In the genomic region with DNA sequence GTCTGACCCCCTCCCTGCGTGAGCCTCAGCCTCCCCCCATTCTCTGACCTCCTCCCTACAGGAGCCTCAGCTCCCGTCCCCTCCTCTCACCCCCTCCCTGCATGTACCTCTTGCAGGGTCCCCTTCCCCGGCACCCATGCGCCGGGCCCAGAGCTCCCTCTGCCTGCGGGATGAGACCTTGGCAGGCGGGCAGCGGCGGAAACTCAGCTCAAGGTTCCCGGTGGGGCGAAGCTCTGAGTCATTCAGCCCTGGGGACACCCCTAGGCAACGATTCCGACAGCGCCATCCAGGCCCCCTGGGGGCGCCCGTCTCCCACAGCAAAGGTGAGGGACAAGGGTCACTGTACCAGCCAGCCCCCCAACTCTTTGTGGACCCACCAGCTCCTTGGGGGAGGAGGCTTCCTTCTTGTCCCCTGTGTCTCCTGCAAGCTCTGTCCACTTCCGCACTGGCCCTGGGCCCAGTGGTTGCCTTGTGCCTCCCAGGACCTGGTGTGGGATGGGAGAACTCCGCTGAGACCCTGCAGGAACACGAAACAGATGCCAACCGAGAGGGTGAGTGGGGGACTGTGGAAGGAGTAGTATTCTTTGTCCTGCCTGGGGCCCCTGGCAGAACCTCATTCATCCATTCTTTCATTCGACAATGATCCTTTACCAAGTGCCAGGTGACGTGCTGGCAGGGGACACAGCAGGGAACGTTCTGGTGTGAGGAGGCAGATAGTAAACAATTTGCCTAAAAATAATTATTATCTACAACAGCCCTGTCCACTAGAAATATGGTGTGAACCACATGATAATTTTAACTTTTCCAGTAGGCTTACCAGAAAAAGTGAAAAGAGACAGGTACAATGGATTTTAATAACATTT, we compare ENCODE assay signal across 8 cellular contexts. TPM values are rescaled to one million over a fixed set of nuclear protein-coding genes. Genes with fewer than 3 reads are reported as not detected.
DNase-seq lines count a peak whose midpoint lies in the region; ATAC-seq and TF ChIP-seq lines count a peak whose summit lies in the region.

No MANE protein-coding gene starts in this region.

- H3K36me3 Mint-ChIP-seq in activated CD4-positive, alpha-beta T cell treated with anti-CD3 and anti-CD28 coated beads, Interleukin-2, amount 10 ng/mL, durations not matched to agents 24 days and 14 days (ENCODE audit: low read depth): peaks cover 22% of the 10 kb centered on the region
- peaks cover 0 to 7% (median 0%) of the 10 kb centered on the region in 3 donors for H3K36me3 Mint-ChIP-seq in naive thymus-derived CD8-positive, alpha-beta T cell

- peak; percentile 41 to 59 for ATAC-seq in naive thymus-derived CD8-positive, alpha-beta T cell
- ATAC-seq in aorta (ENCODE audit: low FRiP score): peak; percentile 70
- no peak for ATAC-seq in GM18511 (IDR thresholded peaks at IDR 0.05; ENCODE audit: unreplicated experiment)

- peaks cover under 1% of the 10 kb centered on the region for H3K36me3 ChIP-seq in A673 (ENCODE audit: insufficient read depth, low read length, poor library complexity, severe bottlenecking)
- no peaks in the 10 kb centered on the region for H3K36me3 ChIP-seq in aorta (ENCODE audit: control insufficient read depth in 1 of 2, insufficient read depth in 2 of 2, low read length in 1 of 2)

- H3K4me3 Mint-ChIP-seq in activated CD4-positive, alpha-beta T cell treated with anti-CD3 and anti-CD28 coated beads, Interleukin-2, amount 10 ng/mL, durations not matched to agents 24 days and 14 days: no peak overlapping the region
- H3K4me3 Mint-ChIP-seq in naive thymus-derived CD8-positive, alpha-beta T cell: no peak overlapping the region

- no peaks in the 10 kb centered on the region for H3K9me3 ChIP-seq in A673 (ENCODE audit: low read depth, low read length, poor library complexity, severe bottlenecking)
- no peaks in the 10 kb centered on the region for H3K9me3 ChIP-seq in aorta (ENCODE audit: control insufficient read depth, low read length)

- 5% methylated on average over 22 to 23 of the region's 23 CpGs for WGBS in aorta, 2 donors

- H3K27me3 Mint-ChIP-seq in activated CD4-positive, alpha-beta T cell treated with anti-CD3 and anti-CD28 coated beads, Interleukin-2, amount 10 ng/mL, durations not matched to agents 24 days and 14 days: no peaks in the 10 kb centered on the region
- no peaks in the 10 kb centered on the region for H3K27me3 Mint-ChIP-seq in naive thymus-derived CD8-positive, alpha-beta T cell

- BruUV-seq in A673 (replicated peaks; lab: Mats Ljungman, UMichigan): no TSS peak

- H3K4me1 Mint-ChIP-seq in activated CD4-positive, alpha-beta T cell treated with anti-CD3 and anti-CD28 coated beads, Interleukin-2, amount 10 ng/mL, durations not matched to agents 24 days and 14 days: peaks cover 18% of the 10 kb centered on the region
- peaks cover 9 to 33% (median 26%) of the 10 kb centered on the region in 4 donors for H3K4me1 Mint-ChIP-seq in naive thymus-derived CD8-positive, alpha-beta T cell

- H3K27ac ChIP-seq in A673 (ENCODE audit: low read depth, low read length, poor library complexity, severe bottlenecking) (no peak overlapping the region), aorta (ENCODE audit: low read depth in 1 of 2, low read length in 2 of 2) (no peak overlapping the region)

- H3K9me3 Mint-ChIP-seq in activated CD4-positive, alpha-beta T cell treated with anti-CD3 and anti-CD28 coated beads, Interleukin-2, amount 10 ng/mL, durations not matched to agents 24 days and 14 days: no peaks in the 10 kb centered on the region
- no peaks in the 10 kb centered on the region for H3K9me3 Mint-ChIP-seq in naive thymus-derived CD8-positive, alpha-beta T cell

- H3K4me3 ChIP-seq in A673 (ENCODE audit: low read depth, low read length, poor library complexity, severe bottlenecking) (no peak overlapping the region), aorta (ENCODE audit: low read length in 2 of 2) (peak overlapping the region in 1 of 2 donors; percentile 7)

- H3K27ac Mint-ChIP-seq in activated CD4-positive, alpha-beta T cell treated with anti-CD3 and anti-CD28 coated beads, Interleukin-2, amount 10 ng/mL, durations not matched to agents 24 days and 14 days: peak overlapping the region; percentile 34
- peak overlapping the region in 1 of 10 donors; percentile 65 for H3K27ac Mint-ChIP-seq in naive thymus-derived CD8-positive, alpha-beta T cell

- H3K4me1 ChIP-seq in A673 (ENCODE audit: insufficient read depth, low read length, poor library complexity, severe bottlenecking) (peaks cover 29% of the 10 kb centered on the region), aorta (ENCODE audit: control insufficient read depth in 1 of 2, insufficient read depth in 2 of 2, low read length in 2 of 2) (no peaks in the 10 kb centered on the region)

- TF ChIP-seq CTCF in A673 (conservative IDR thresholded peaks at IDR 0.05; ENCODE audit: low read depth, low read length): peak; percentile 99
- TF ChIP-seq CTCF in GM10266 (IDR thresholded peaks at IDR 0.05; ENCODE audit: control insufficient read depth, insufficient read depth, low read depth, missing control alignments): peak; percentile 82

- DNase-seq in A673 (ENCODE audit: low spot score) (peak; percentile 93), GM10266 (ENCODE audit: extremely low spot score) (peak; percentile 88), NCI-H2081 (lab: John Stamatoyannopoulos, UW) (peak; percentile 88 to 89), fibroblast of peridontal ligament (ENCODE audit: extremely low read depth) (peak; percentile 72), aorta (peak; percentile 89 to 94)
- peak; percentile 75 for DNase-seq in activated CD4-positive, alpha-beta T cell treated with anti-CD3 and anti-CD28 coated beads, Interleukin-2, amount 10 ng/mL, durations not matched to agents 24 days and 14 days
- DNase-seq in naive thymus-derived CD8-positive, alpha-beta T cell: peak in 9 of 10 donors; percentile 29 to 78 (median 46)

- intact Hi-C loops in A673 (cut with micrococcal nuclease; ENCODE audit: unreplicated experiment): loop anchor here (2.0 kb wide), 1 partner anchor 151 kb away; no protein-coding TSS in a partner anchor
- intact Hi-C loops in activated CD4-positive, alpha-beta T cell treated with anti-CD3 and anti-CD28 coated beads, Interleukin-2, amount 10 ng/mL, durations not matched to agents 24 days and 14 days (cut with micrococcal nuclease): no loop called here
- intact Hi-C loops in aorta (cut with DNase I): loop anchor here (1.0 to 5.0 kb wide), 2 partner anchors 37 to 38 kb away; a partner anchor contains a TSS

- POLR2A ChIA-PET in A673 (lab: Charles Lee; ENCODE audit: low non-redundant PET): interaction anchor here (0.5 to 0.6 kb wide), 2 partner anchors 50 to 1347 kb away, joined by 7 to 14 read pairs; no protein-coding TSS in a partner anchor
- POLR2A ChIA-PET in naive thymus-derived CD8-positive, alpha-beta T cell (lab: Charles Lee): interaction anchor here (0.6 to 1.8 kb wide), 5 partner anchors 15 to 51 kb away, joined by 3 to 14 read pairs (median 4); a partner anchor contains a TSS

- H3K27me3 ChIP-seq in A673 (replicated peaks; ENCODE audit: insufficient read depth, low read depth, low read length, poor library complexity): no peaks in the 10 kb centered on the region
- H3K27me3 ChIP-seq in aorta (ENCODE audit: control insufficient read depth in 1 of 2, insufficient read depth in 2 of 2, low read length in 1 of 2): no peaks in the 10 kb centered on the region

- CTCF ChIA-PET in A673 (lab: Charles Lee): interaction anchor here (0.5 to 2.7 kb wide), 27 partner anchors 10 to 397 kb away, joined by 3 to 29 read pairs (median 4); a partner anchor contains a TSS

RNA-seq across cellular contexts. Expression of a gene that starts 3.7 kb away (rescaled TPM):
- 22.9 and 24.5 TPM in 2 replicates for total RNA-seq in A673 (2021)
- 46.3 and 48.6 TPM in 2 replicates for total RNA-seq in activated CD4-positive, alpha-beta T cell treated with anti-CD3 and anti-CD28 coated beads, Interleukin-2, amount 10 ng/mL, durations not matched to agents 24 days and 14 days
- 10 to 100 TPM; 21.0 to 23.3 TPM for total RNA-seq in naive thymus-derived CD8-positive, alpha-beta T cell
- polyA plus RNA-seq in naive thymus-derived CD8-positive, alpha-beta T cell: 1 to 10 TPM; 4.3 to 5.1 (median 5.1) TPM
- total RNA-seq in aorta: 10 to 100 TPM; 25.8 to 31.8 TPM
- 10 to 100 TPM; 14.1 to 27.2 TPM for polyA plus RNA-seq in aorta

RNA-seq across cellular contexts. Expression of a gene that starts 15.3 kb away (rescaled TPM):
- total RNA-seq in A673 (2021): 0.47 and 0.76 TPM in 2 replicates
- 116 and 119 TPM in 2 replicates for total RNA-seq in activated CD4-positive, alpha-beta T cell treated with anti-CD3 and anti-CD28 coated beads, Interleukin-2, amount 10 ng/mL, durations not matched to agents 24 days and 14 days
- total RNA-seq in naive thymus-derived CD8-positive, alpha-beta T cell: 100 to 1,000 TPM; 112 to 119 TPM
- 10 to 100 TPM; 10.4 to 37.0 (median 19.2) TPM for polyA plus RNA-seq in naive thymus-derived CD8-positive, alpha-beta T cell
- 10 to 100 TPM in 1 of 2 donors, 1 to 10 TPM in 1; 7.4 to 19.0 TPM for total RNA-seq in aorta
- polyA plus RNA-seq in aorta: 10 to 100 TPM; 13.4 to 28.5 TPM

RNA-seq across cellular contexts. Expression of a gene that starts 37.4 kb away (rescaled TPM):
- total RNA-seq in A673 (2021): 206 and 221 TPM in 2 replicates
- 98.0 and 104 TPM in 2 replicates for total RNA-seq in activated CD4-positive, alpha-beta T cell treated with anti-CD3 and anti-CD28 coated beads, Interleukin-2, amount 10 ng/mL, durations not matched to agents 24 days and 14 days
- 10 to 100 TPM; 47.5 to 51.5 TPM for total RNA-seq in naive thymus-derived CD8-positive, alpha-beta T cell
- polyA plus RNA-seq in naive thymus-derived CD8-positive, alpha-beta T cell: 100 to 1,000 TPM; 186 to 239 (median 206) TPM
- 10 to 100 TPM; 69.9 to 95.7 TPM for total RNA-seq in aorta
- polyA plus RNA-seq in aorta: 100 to 1,000 TPM; 188 to 316 TPM

RNA-seq across cellular contexts. Expression of a gene that starts 38.0 kb away (rescaled TPM):
- total RNA-seq in A673 (2021) (254 and 270 TPM in 2 replicates), aorta (100 to 1,000 TPM; 139 TPM)
- total RNA-seq in activated CD4-positive, alpha-beta T cell treated with anti-CD3 and anti-CD28 coated beads, Interleukin-2, amount 10 ng/mL, durations not matched to agents 24 days and 14 days: 319 and 320 TPM in 2 replicates
- 100 to 1,000 TPM; 159 to 162 TPM for total RNA-seq in naive thymus-derived CD8-positive, alpha-beta T cell
- 100 to 1,000 TPM; 509 to 524 (median 515) TPM for polyA plus RNA-seq in naive thymus-derived CD8-positive, alpha-beta T cell
- 100 to 1,000 TPM; 207 to 270 TPM for polyA plus RNA-seq in aorta

RNA-seq across cellular contexts. Expression of a gene that starts 50.0 kb away (rescaled TPM):
- total RNA-seq in A673 (2021): 56.2 and 63.8 TPM in 2 replicates
- 59.6 and 60.6 TPM in 2 replicates for total RNA-seq in activated CD4-positive, alpha-beta T cell treated with anti-CD3 and anti-CD28 coated beads, Interleukin-2, amount 10 ng/mL, durations not matched to agents 24 days and 14 days
- 10 to 100 TPM; 19.9 to 24.9 TPM for total RNA-seq in naive thymus-derived CD8-positive, alpha-beta T cell
- polyA plus RNA-seq in naive thymus-derived CD8-positive, alpha-beta T cell: 1 to 10 TPM; 3.5 to 9.1 (median 4.8) TPM
- 10 to 100 TPM; 25.9 to 27.6 TPM for total RNA-seq in aorta
- 10 to 100 TPM; 32.3 to 54.7 TPM for polyA plus RNA-seq in aorta
